Comparison of ENCODE assay signal across 20 cellular contexts in genomic region chr11:47904808-47905207, GRCh38. TPM values are rescaled to one million over a fixed set of nuclear protein-coding genes. Genes with fewer than 3 reads are reported as not detected.
A peak's percentile ranks its signal among the peaks of the same experiment; 100 is the strongest.
DNase-seq lines count a peak whose midpoint lies in the region; ATAC-seq and TF ChIP-seq lines count a peak whose summit lies in the region.
"Had no signal": no experiment of that assay in that cellular context is flagged by ENCODE, and none has a peak within 500 bp of the region (broad histone marks: within the 10 kb centered on the region; RNA-seq: fewer than 3 reads in every experiment).

No MANE protein-coding gene starts in this region.

- peak overlapping the region; percentile 75 for H3K27ac ChIP-seq in OCI-LY1 (ENCODE audit: low read depth, low read length, poor library complexity, severe bottlenecking)
- no peak overlapping the region for H3K27ac ChIP-seq in osteoblast (ENCODE audit: low read depth, low read length)
- H3K27ac ChIP-seq in body of pancreas: no peak overlapping the region
- H3K27ac ChIP-seq in gastroesophageal sphincter: no peak overlapping the region
- H3K27ac ChIP-seq: 22Rv1; A549; BLaER1 treated with 17β-estradiol and CSF1 and Interleukin-3, amounts not matched to agents 10 nM and 100 nM; C4-2B had no signal

- H3K27me3 ChIP-seq in OCI-LY1 (ENCODE audit: insufficient read depth, low read length) (no peaks in the 10 kb centered on the region), osteoblast (ENCODE audit: insufficient read depth, low read length) (no peaks in the 10 kb centered on the region), body of pancreas (no peaks in the 10 kb centered on the region), gastroesophageal sphincter (no peaks in the 10 kb centered on the region)
- H3K27me3 ChIP-seq: BLaER1 treated with 17β-estradiol and CSF1 and Interleukin-3, amounts not matched to agents 10 nM and 100 nM had no signal

- intact Hi-C loops in dendritic cell treated with granulocyte-macrophage colony-stimulating factor and Interleukin-4, amounts not matched to agents 40 ng/mL and 50 ng/mL, for 4 days (cut with micrococcal nuclease): no loop called here
- intact Hi-C loops in body of pancreas (cut with DNase I): no loop called here

- H3K79me2 ChIP-seq in OCI-LY1 (ENCODE audit: insufficient read depth, low read length) (no peaks in the 10 kb centered on the region), osteoblast (ENCODE audit: insufficient read depth, low read length) (no peaks in the 10 kb centered on the region)

- TF ChIP-seq CTCF in OCI-LY1 (IDR thresholded peaks at IDR 0.05; ENCODE audit: low read length) (no peak), osteoblast (IDR thresholded peaks at IDR 0.05; ENCODE audit: extremely low read depth, low read depth, low read length) (no peak), body of pancreas (IDR thresholded peaks at IDR 0.05) (no peak), gastroesophageal sphincter (IDR thresholded peaks at IDR 0.05) (no peak)

- H2AFZ ChIP-seq in OCI-LY1 (ENCODE audit: low read length): no peak overlapping the region
- H2AFZ ChIP-seq in osteoblast (ENCODE audit: low read length): no peak overlapping the region

- H3K36me3 ChIP-seq in OCI-LY1 (ENCODE audit: insufficient read depth, low read length): no peaks in the 10 kb centered on the region
- no peaks in the 10 kb centered on the region for H3K36me3 ChIP-seq in osteoblast (ENCODE audit: insufficient read depth, low read length)
- no peaks in the 10 kb centered on the region for H3K36me3 ChIP-seq in body of pancreas (replicated peaks in 1 of 2; ENCODE audit: insufficient read depth in 1 of 2, low read depth in 2 of 2)
- no peaks in the 10 kb centered on the region for H3K36me3 ChIP-seq in gastroesophageal sphincter
- H3K36me3 ChIP-seq: BLaER1 treated with 17β-estradiol and CSF1 and Interleukin-3, amounts not matched to agents 10 nM and 100 nM had no signal

- peak overlapping the region; percentile 37 for H3K27ac Mint-ChIP-seq in activated naive CD4-positive, alpha-beta T cell treated with anti-CD3 and anti-CD28 coated beads, Interleukin-2, amount 10 ng/mL, durations not matched to agents 7 days and 5 days
- peak overlapping the region; percentile 52 for H3K27ac Mint-ChIP-seq in dendritic cell treated with granulocyte-macrophage colony-stimulating factor and Interleukin-4, amounts not matched to agents 40 ng/mL and 50 ng/mL, for 4 days
- no peak overlapping the region for H3K27ac Mint-ChIP-seq in activated T-helper 17 cell treated with anti-CD3 and anti-CD28 coated beads, Interleukin-2, amount 50 U/mL, for 72 hours
- H3K27ac Mint-ChIP-seq: B cell; CD4-positive, alpha-beta T cell; CD8-positive, alpha-beta T cell had no signal

- H3K27me3 Mint-ChIP-seq in activated naive CD4-positive, alpha-beta T cell treated with anti-CD3 and anti-CD28 coated beads, Interleukin-2, amount 10 ng/mL, durations not matched to agents 7 days and 5 days: no peaks in the 10 kb centered on the region
- H3K27me3 Mint-ChIP-seq in dendritic cell treated with granulocyte-macrophage colony-stimulating factor and Interleukin-4, amounts not matched to agents 40 ng/mL and 50 ng/mL, for 4 days: no peaks in the 10 kb centered on the region
- no peaks in the 10 kb centered on the region for H3K27me3 Mint-ChIP-seq in activated T-helper 17 cell treated with anti-CD3 and anti-CD28 coated beads, Interleukin-2, amount 50 U/mL, for 72 hours
- H3K27me3 Mint-ChIP-seq: B cell; CD4-positive, alpha-beta T cell had no signal

- no peak for DNase-seq in activated naive CD4-positive, alpha-beta T cell treated with anti-CD3 and anti-CD28 coated beads, Interleukin-2, amount 10 ng/mL, durations not matched to agents 7 days and 5 days
- no peak for DNase-seq in activated naive CD4-positive, alpha-beta T cell treated with Interleukin-2 at 50 U/mL for 16 hours
- peak; percentile 51 for DNase-seq in osteoblast (ENCODE audit: insufficient read length, low spot score, missing footprints)
- no peak for DNase-seq in body of pancreas
- DNase-seq: AML-193; Caco-2; Calu3; CD4-positive, alpha-beta T cell; CD8-positive, alpha-beta T cell; DMS79 treated with DMSO at 0.1 percent for 48 hours; GF-D8 had no signal

- H3K9me3 Mint-ChIP-seq in activated naive CD4-positive, alpha-beta T cell treated with anti-CD3 and anti-CD28 coated beads, Interleukin-2, amount 10 ng/mL, durations not matched to agents 7 days and 5 days: no peaks in the 10 kb centered on the region
- no peaks in the 10 kb centered on the region for H3K9me3 Mint-ChIP-seq in dendritic cell treated with granulocyte-macrophage colony-stimulating factor and Interleukin-4, amounts not matched to agents 40 ng/mL and 50 ng/mL, for 4 days
- no peaks in the 10 kb centered on the region for H3K9me3 Mint-ChIP-seq in activated T-helper 17 cell treated with anti-CD3 and anti-CD28 coated beads, Interleukin-2, amount 50 U/mL, for 72 hours
- H3K9me3 Mint-ChIP-seq: CD4-positive, alpha-beta T cell; CD8-positive, alpha-beta T cell had no signal

- CTCF ChIA-PET in activated naive CD4-positive, alpha-beta T cell treated with anti-CD3 and anti-CD28 coated beads, Interleukin-2, amount 10 ng/mL, durations not matched to agents 7 days and 5 days (lab: Charles Lee): no interaction called here

- no peaks in the 10 kb centered on the region for H4K20me1 ChIP-seq in OCI-LY1 (ENCODE audit: insufficient read depth, low read length)
- H4K20me1 ChIP-seq in osteoblast (ENCODE audit: insufficient read depth, low read length): no peaks in the 10 kb centered on the region
- H4K20me1 ChIP-seq: BLaER1 treated with 17β-estradiol and CSF1 and Interleukin-3, amounts not matched to agents 10 nM and 100 nM had no signal

- no peak overlapping the region for H3K9ac ChIP-seq in OCI-LY1 (ENCODE audit: low read length)
- H3K9ac ChIP-seq: BLaER1 treated with 17β-estradiol and CSF1 and Interleukin-3, amounts not matched to agents 10 nM and 100 nM had no signal

- H3K9me3 ChIP-seq in OCI-LY1 (ENCODE audit: low read length) (no peaks in the 10 kb centered on the region), osteoblast (ENCODE audit: low read depth, low read length) (no peaks in the 10 kb centered on the region), body of pancreas (no peaks in the 10 kb centered on the region), gastroesophageal sphincter (no peaks in the 10 kb centered on the region)
- H3K9me3 ChIP-seq: A549, Caco-2 had no signal

- no peak overlapping the region for H3K4me3 Mint-ChIP-seq in activated naive CD4-positive, alpha-beta T cell treated with anti-CD3 and anti-CD28 coated beads, Interleukin-2, amount 10 ng/mL, durations not matched to agents 7 days and 5 days
- no peak overlapping the region for H3K4me3 Mint-ChIP-seq in dendritic cell treated with granulocyte-macrophage colony-stimulating factor and Interleukin-4, amounts not matched to agents 40 ng/mL and 50 ng/mL, for 4 days
- H3K4me3 Mint-ChIP-seq in activated T-helper 17 cell treated with anti-CD3 and anti-CD28 coated beads, Interleukin-2, amount 50 U/mL, for 72 hours: no peak overlapping the region
- H3K4me3 Mint-ChIP-seq: B cell; CD4-positive, alpha-beta T cell; CD8-positive, alpha-beta T cell had no signal

- H3K36me3 Mint-ChIP-seq in activated naive CD4-positive, alpha-beta T cell treated with anti-CD3 and anti-CD28 coated beads, Interleukin-2, amount 10 ng/mL, durations not matched to agents 7 days and 5 days: no peaks in the 10 kb centered on the region
- no peaks in the 10 kb centered on the region for H3K36me3 Mint-ChIP-seq in dendritic cell treated with granulocyte-macrophage colony-stimulating factor and Interleukin-4, amounts not matched to agents 40 ng/mL and 50 ng/mL, for 4 days (ENCODE audit: low read depth)
- H3K36me3 Mint-ChIP-seq in activated T-helper 17 cell treated with anti-CD3 and anti-CD28 coated beads, Interleukin-2, amount 50 U/mL, for 72 hours (ENCODE audit: low read depth): no peaks in the 10 kb centered on the region
- H3K36me3 Mint-ChIP-seq: CD8-positive, alpha-beta T cell had no signal

- no peaks in the 10 kb centered on the region for H3K9me2 ChIP-seq in OCI-LY1 (ENCODE audit: low read depth, low read length)

- H3K4me1 Mint-ChIP-seq in activated naive CD4-positive, alpha-beta T cell treated with anti-CD3 and anti-CD28 coated beads, Interleukin-2, amount 10 ng/mL, durations not matched to agents 7 days and 5 days: peaks cover 33% of the 10 kb centered on the region
- peaks cover 24% of the 10 kb centered on the region for H3K4me1 Mint-ChIP-seq in dendritic cell treated with granulocyte-macrophage colony-stimulating factor and Interleukin-4, amounts not matched to agents 40 ng/mL and 50 ng/mL, for 4 days (ENCODE audit: low read depth)
- peaks cover 4% of the 10 kb centered on the region for H3K4me1 Mint-ChIP-seq in activated T-helper 17 cell treated with anti-CD3 and anti-CD28 coated beads, Interleukin-2, amount 50 U/mL, for 72 hours

- 92% methylated on average over 9 of the region's 9 CpGs for WGBS in body of pancreas, 2 donors
- 92 to 95% methylated on average over 7 to 8 of the region's 9 CpGs for WGBS in gastroesophageal sphincter (ENCODE audit: low coverage in 1 of 2), 2 donors

- no peak overlapping the region for H3K4me2 ChIP-seq in OCI-LY1 (ENCODE audit: low read length)
- H3K4me2 ChIP-seq in osteoblast (ENCODE audit: insufficient read depth, low read length): no peak overlapping the region
- H3K4me2 ChIP-seq: A549; BLaER1 treated with 17β-estradiol and CSF1 and Interleukin-3, amounts not matched to agents 10 nM and 100 nM had no signal

- peaks cover 46% of the 10 kb centered on the region for H3K4me1 ChIP-seq in OCI-LY1 (ENCODE audit: insufficient read depth, low read length, severe bottlenecking)
- peaks cover 13% of the 10 kb centered on the region for H3K4me1 ChIP-seq in osteoblast (ENCODE audit: insufficient read depth, low read length)
- peaks cover 20% of the 10 kb centered on the region for H3K4me1 ChIP-seq in body of pancreas
- no peaks in the 10 kb centered on the region for H3K4me1 ChIP-seq in gastroesophageal sphincter

- no peak for TF ChIP-seq POLR2A in body of pancreas (IDR thresholded peaks at IDR 0.05)
- no peak for TF ChIP-seq POLR2A in gastroesophageal sphincter (IDR thresholded peaks at IDR 0.05)

- H3F3A ChIP-seq in OCI-LY1 (ENCODE audit: insufficient read depth, low read length): no peaks in the 10 kb centered on the region

- no peak overlapping the region for H3K4me3 ChIP-seq in OCI-LY1 (ENCODE audit: low read depth, low read length, poor library complexity, severe bottlenecking)
- no peak overlapping the region for H3K4me3 ChIP-seq in osteoblast (ENCODE audit: insufficient read depth, low read length)
- no peak overlapping the region for H3K4me3 ChIP-seq in body of pancreas
- no peak overlapping the region for H3K4me3 ChIP-seq in gastroesophageal sphincter
- H3K4me3 ChIP-seq: A549; BLaER1 treated with 17β-estradiol and CSF1 and Interleukin-3, amounts not matched to agents 10 nM and 100 nM had no signal

- no peak for TF ChIP-seq EP300 in gastroesophageal sphincter (IDR thresholded peaks at IDR 0.05)

- ATAC-seq in body of pancreas (no peak), gastroesophageal sphincter (no peak)
- no peak for ATAC-seq in activated T-helper 17 cell treated with anti-CD3 and anti-CD28 coated beads, Interleukin-2, amount 50 U/mL, for 72 hours (replicated peaks)
- ATAC-seq: A549; CD8-positive, alpha-beta T cell had no signal

RNA-seq across cellular contexts. Expression of gene NUP160, which starts 56.7 kb away (rescaled TPM):
- total RNA-seq in osteoblast (25.3 and 27.1 TPM in 2 replicates), body of pancreas (10 to 100 TPM; 13.8 to 15.3 TPM), gastroesophageal sphincter (10 to 100 TPM; 15.7 to 34.2 (median 22.9) TPM)
- 10 to 100 TPM; 61.9 to 77.7 TPM for total RNA-seq in activated T-helper 17 cell treated with anti-CD3 and anti-CD28 coated beads, Interleukin-2, amount 50 U/mL, for 72 hours
